8 cellular contexts compared by ENCODE assay signal in genomic region chr7:128209229-128210035, GRCh38. TPM values are rescaled to one million over a fixed set of nuclear protein-coding genes. Genes with fewer than 3 reads are reported as not detected.
DNase-seq lines count a peak whose midpoint lies in the region; ATAC-seq lines count a peak whose summit lies in the region.

No MANE protein-coding gene starts in this region.

- no peaks in the 10 kb centered on the region for H3K27me3 ChIP-seq in MG63

- ATAC-seq in GM19463 (IDR thresholded peaks at IDR 0.05; ENCODE audit: unreplicated experiment), result peak; percentile 50

- H3K4me3 ChIP-seq in MG63, result no peak overlapping the region

- no peaks in the 10 kb centered on the region for H3K9me3 ChIP-seq in MG63

- intact Hi-C loops in head of caudate nucleus (cut with DNase I) (loop anchor here (2.0 to 10.0 kb wide), 4 partner anchors 75 to 501 kb away; no protein-coding TSS in a partner anchor), posterior vena cava (cut with DNase I) (loop anchor here (5.0 kb wide), 2 partner anchors 72 to 502 kb away; no protein-coding TSS in a partner anchor)

- peak; percentile 70 for DNase-seq in COLO668 (lab: John Stamatoyannopoulos, UW; ENCODE audit: unreplicated experiment)
- DNase-seq in MG63, result peak; percentile 38
- DNase-seq in SKM-1 (lab: John Stamatoyannopoulos, UW; ENCODE audit: unreplicated experiment), result peak; percentile 42
- peak; percentile 62 for DNase-seq in activated naive CD4-positive, alpha-beta T cell treated with anti-CD3 and anti-CD28 coated beads, Interleukin-2, amount 50 U/mL, for 16 hours
- peak; percentile 56 to 89 (median 78) for DNase-seq in head of caudate nucleus
- DNase-seq in posterior vena cava (ENCODE audit: low spot score), result peak; percentile 89
- DNase-seq in ureter (ENCODE audit: low spot score), result peak; percentile 81

- H3K36me3 ChIP-seq in MG63, result no peaks in the 10 kb centered on the region

RNA-seq across cellular contexts. Expression of gene LEP, which starts 31.6 kb away (rescaled TPM):
- total RNA-seq in MG63 (2014; rRNA removed; shearing (Covaris generic); ENCODE audit: low replicate concordance), result not detected in 2 replicates
- total RNA-seq in posterior vena cava (1 to 10 TPM; 1.5 to 5.2 TPM), ureter (0.89 TPM)

Comparison
In these comparisons a context has a peak if more than half of its experiments do, and no peak if none do; other contexts are left out.
1. DNase-seq: peak in every context shown above with its lines; median percentile 89 in posterior vena cava; 81 in ureter; 78 in head of caudate nucleus; 70 in COLO668; 62 in activated naive CD4-positive, alpha-beta T cell treated with anti-CD3 and anti-CD28 coated beads, Interleukin-2, amount 50 U/mL, for 16 hours; 42 in SKM-1; 38 in MG63.